30 cellular contexts compared by ENCODE assay signal in the genomic region with DNA sequence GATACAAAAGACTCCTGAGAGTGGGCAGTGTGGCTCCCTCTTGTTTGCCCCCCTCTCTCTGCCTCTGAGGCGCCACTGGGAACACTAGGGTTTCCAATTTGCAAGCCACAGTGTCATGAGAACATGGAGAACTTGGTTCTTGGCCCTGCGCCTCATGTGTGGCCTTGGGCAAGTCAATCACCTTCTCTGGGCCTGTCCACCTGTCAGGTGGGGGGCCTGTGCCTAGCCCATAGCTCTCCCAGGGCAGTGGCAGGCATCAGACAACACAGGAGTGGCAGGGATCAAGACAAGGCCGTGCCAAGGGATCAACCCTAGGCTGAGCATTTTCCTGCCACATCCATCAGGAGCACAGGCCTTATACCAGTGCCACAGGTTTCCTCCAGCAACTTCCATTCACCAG.
"Had no signal": no experiment of that assay in that cellular context is flagged by ENCODE, and none has a peak within 500 bp of the region (broad histone marks: within the 10 kb centered on the region; RNA-seq: fewer than 3 reads in every experiment).

No MANE protein-coding gene starts in this region.

- H3K9me3 ChIP-seq: neutrophil, ovary, prostate gland, right lobe of liver, sigmoid colon, stomach, thoracic aorta, thyroid gland, tibial nerve, upper lobe of left lung, uterus had no signal

- H3K4me3 ChIP-seq: ovary, prostate gland, right lobe of liver, sigmoid colon, stomach, thoracic aorta, thyroid gland, tibial nerve, upper lobe of left lung, uterus had no signal

- H3K27ac Mint-ChIP-seq: naive B cell; naive thymus-derived CD8-positive, alpha-beta T cell; natural killer cell treated with Interleukin-12 subunit alpha and Interleukin-12 subunit beta and Interleukin-15 and Interleukin-18, amount 100 ng/mL, for 72 hours; stimulated activated effector memory CD8-positive, alpha-beta T cell treated with anti-CD3 and anti-CD28 coated beads, Interleukin-12 subunit alpha, Interleukin-12 subunit beta, amount 100 ng/mL, for 72 hours; stimulated activated naive B cell treated with anti-CD40 and anti-IgM and Interleukin-4, amounts not matched to agents 10 μg/mL and 1 μg/mL and 100 μg/mL, for 72 hours; stimulated activated naive CD8-positive, alpha-beta T cell treated with anti-CD3 and anti-CD28 coated beads, Interleukin-15, Interleukin-2, amounts not matched to agents 100 ng/mL and 50 ng/mL, for 24 hours had no signal

- H3K4me1 ChIP-seq: prostate gland, right lobe of liver, thyroid gland, tibial nerve, uterus had no signal

- H3K36me3 Mint-ChIP-seq: naive B cell; naive thymus-derived CD8-positive, alpha-beta T cell; natural killer cell treated with Interleukin-12 subunit alpha and Interleukin-12 subunit beta and Interleukin-15 and Interleukin-18, amount 100 ng/mL, for 72 hours; stimulated activated effector memory CD8-positive, alpha-beta T cell treated with anti-CD3 and anti-CD28 coated beads, Interleukin-12 subunit alpha, Interleukin-12 subunit beta, amount 100 ng/mL, for 72 hours; stimulated activated naive B cell treated with anti-CD40 and anti-IgM and Interleukin-4, amounts not matched to agents 10 μg/mL and 1 μg/mL and 100 μg/mL, for 72 hours had no signal

- H3K9me3 Mint-ChIP-seq: naive B cell; naive thymus-derived CD8-positive, alpha-beta T cell; natural killer cell treated with Interleukin-12 subunit alpha and Interleukin-12 subunit beta and Interleukin-15 and Interleukin-18, amount 100 ng/mL, for 72 hours; nephron progenitor cell; neural crest cell; stimulated activated effector memory CD8-positive, alpha-beta T cell treated with anti-CD3 and anti-CD28 coated beads, Interleukin-12 subunit alpha, Interleukin-12 subunit beta, amount 100 ng/mL, for 72 hours; stimulated activated naive B cell treated with anti-CD40 and anti-IgM and Interleukin-4, amounts not matched to agents 10 μg/mL and 1 μg/mL and 100 μg/mL, for 72 hours; stimulated activated naive CD8-positive, alpha-beta T cell treated with anti-CD3 and anti-CD28 coated beads, Interleukin-15, Interleukin-2, amounts not matched to agents 100 ng/mL and 50 ng/mL, for 24 hours had no signal

- H3K4me1 Mint-ChIP-seq: naive B cell; stimulated activated effector memory CD8-positive, alpha-beta T cell treated with anti-CD3 and anti-CD28 coated beads, Interleukin-12 subunit alpha, Interleukin-12 subunit beta, amount 100 ng/mL, for 72 hours; stimulated activated naive B cell treated with anti-CD40 and anti-IgM and Interleukin-4, amounts not matched to agents 10 μg/mL and 1 μg/mL and 100 μg/mL, for 72 hours had no signal

- DNase-seq: naive B cell; naive thymus-derived CD8-positive, alpha-beta T cell; nephron progenitor cell; nucleus accumbens; ovary; posterior cingulate gyrus; right cardiac atrium; right lobe of liver; sigmoid colon; small intestine; stimulated activated CD4-positive, alpha-beta T cell treated with anti-CD3 and anti-CD28 coated beads, Interleukin-15, amount 100 ng/mL, for 24 hours; stimulated activated CD4-positive, alpha-beta T cell treated with anti-CD3 and anti-CD28 coated beads, Interleukin-2, amount 100 ng/mL, for 24 hours; stimulated activated CD4-positive, alpha-beta T cell treated with anti-CD3 and anti-CD28 coated beads, Interleukin-2, amount 100 ng/mL, for 48 hours; stimulated activated CD4-positive, alpha-beta T cell treated with anti-CD3 and anti-CD28 coated beads, Interleukin-4, amount 100 ng/mL, for 24 hours; stimulated activated naive B cell treated with anti-CD40 and anti-IgM and Interleukin-4, amounts not matched to agents 10 μg/mL and 1 μg/mL and 100 μg/mL, for 72 hours; stimulated activated naive CD4-positive, alpha-beta T cell treated with Interleukin-2 at 50 U/mL for 16 hours; stomach; thyroid gland; trophoblast cell; upper lobe of left lung; uterus had no signal

- ATAC-seq: naive thymus-derived CD8-positive, alpha-beta T cell; natural killer cell treated with Interleukin-12 subunit alpha and Interleukin-12 subunit beta and Interleukin-15 and Interleukin-18, amount 100 ng/mL, for 72 hours; right cardiac atrium; right lobe of liver; stimulated activated effector memory CD8-positive, alpha-beta T cell treated with anti-CD3 and anti-CD28 coated beads, Interleukin-12 subunit alpha, Interleukin-12 subunit beta, amount 100 ng/mL, for 72 hours; stimulated activated naive B cell treated with anti-CD40 and anti-IgM and Interleukin-4, amounts not matched to agents 10 μg/mL and 1 μg/mL and 100 μg/mL, for 72 hours had no signal

- H2AFZ ChIP-seq: parathyroid adenoma had no signal

- H3K4me3 Mint-ChIP-seq: naive thymus-derived CD8-positive, alpha-beta T cell; natural killer cell treated with Interleukin-12 subunit alpha and Interleukin-12 subunit beta and Interleukin-15 and Interleukin-18, amount 100 ng/mL, for 72 hours; nephron progenitor cell; neural crest cell; stimulated activated effector memory CD8-positive, alpha-beta T cell treated with anti-CD3 and anti-CD28 coated beads, Interleukin-12 subunit alpha, Interleukin-12 subunit beta, amount 100 ng/mL, for 72 hours; stimulated activated naive B cell treated with anti-CD40 and anti-IgM and Interleukin-4, amounts not matched to agents 10 μg/mL and 1 μg/mL and 100 μg/mL, for 72 hours; stimulated activated naive CD8-positive, alpha-beta T cell treated with anti-CD3 and anti-CD28 coated beads, Interleukin-15, Interleukin-2, amounts not matched to agents 100 ng/mL and 50 ng/mL, for 24 hours had no signal

- H3K27ac ChIP-seq: neutrophil, ovary, parathyroid adenoma, prostate gland, right lobe of liver, sigmoid colon, stomach, thoracic aorta, thyroid gland, tibial nerve, upper lobe of left lung, uterus had no signal

- H3K36me3 ChIP-seq: ovary, prostate gland, uterus had no signal

- H3K27me3 Mint-ChIP-seq: naive B cell; naive thymus-derived CD8-positive, alpha-beta T cell; natural killer cell treated with Interleukin-12 subunit alpha and Interleukin-12 subunit beta and Interleukin-15 and Interleukin-18, amount 100 ng/mL, for 72 hours; stimulated activated naive B cell treated with anti-CD40 and anti-IgM and Interleukin-4, amounts not matched to agents 10 μg/mL and 1 μg/mL and 100 μg/mL, for 72 hours; stimulated activated naive CD8-positive, alpha-beta T cell treated with anti-CD3 and anti-CD28 coated beads, Interleukin-15, Interleukin-2, amounts not matched to agents 100 ng/mL and 50 ng/mL, for 24 hours had no signal

- H3K27me3 ChIP-seq: neutrophil, ovary, right lobe of liver, sigmoid colon, stomach, thyroid gland, tibial nerve, upper lobe of left lung, uterus had no signal
